ENCODE assay signal across 16 cellular contexts in the genomic region with DNA sequence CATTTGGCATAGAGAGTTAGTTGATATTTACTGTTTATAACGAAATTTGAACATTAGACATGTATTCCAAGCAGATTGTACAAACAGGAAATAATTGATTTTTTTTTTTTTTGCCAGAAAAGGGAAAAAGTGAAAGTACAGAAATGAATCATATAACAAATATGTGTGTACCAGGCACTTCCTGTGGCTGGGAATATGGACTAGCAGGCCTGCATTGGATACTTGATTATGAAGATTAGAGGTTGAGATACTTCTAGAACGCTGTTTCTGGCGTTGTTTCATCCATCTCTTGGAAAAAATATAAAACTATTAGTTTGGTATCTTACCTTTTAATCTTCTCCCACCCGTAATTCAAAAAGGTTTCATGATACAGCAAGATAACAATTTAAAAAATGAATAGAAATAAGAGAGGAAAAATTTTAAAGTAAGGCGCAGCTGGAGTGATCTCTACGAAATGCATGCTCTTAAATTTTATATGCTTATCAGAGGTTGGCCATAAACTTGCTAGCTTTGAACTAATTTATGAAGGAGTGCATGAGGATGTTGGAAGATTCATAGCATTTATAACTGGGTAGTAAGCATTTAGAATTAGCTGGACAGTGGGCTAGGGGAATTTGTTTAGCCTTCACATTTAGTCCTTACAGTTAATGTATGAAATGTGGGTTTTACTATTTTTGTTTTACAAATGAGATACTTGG.
DNase-seq lines count a peak whose midpoint lies in the region; ATAC-seq, FAIRE-seq and TF ChIP-seq lines count a peak whose summit lies in the region.
"Had no signal": no experiment of that assay in that cellular context is flagged by ENCODE, and none has a peak within 500 bp of the region (broad histone marks: within the 10 kb centered on the region; RNA-seq: fewer than 3 reads in every experiment).

No MANE protein-coding gene starts in this region.

- H3K27me3 ChIP-seq in RWPE2 (ENCODE audit: insufficient read depth, poor library complexity, severe bottlenecking) (no peaks in the 10 kb centered on the region), fibroblast of lung (ENCODE audit: control insufficient read depth, insufficient read depth, low read length) (no peaks in the 10 kb centered on the region)

- peak overlapping the region; percentile 62 for H3K4me2 ChIP-seq in fibroblast of lung (ENCODE audit: extremely low read depth, insufficient read depth, low read length)

- H2AFZ ChIP-seq in fibroblast of lung (ENCODE audit: low read length): no peak overlapping the region

- H3K27ac Mint-ChIP-seq in osteocyte (ENCODE audit: unreplicated experiment) (peak overlapping the region; percentile 87), progenitor cell of endocrine pancreas (no peak overlapping the region)
- no peak overlapping the region for H3K27ac Mint-ChIP-seq in activated CD8-positive, alpha-beta memory T cell treated with anti-CD3 and anti-CD28 coated beads, Interleukin-2, amount 10 ng/mL, durations not matched to agents 7 days and 5 days

- H3K4me1 ChIP-seq in RWPE2 (ENCODE audit: insufficient read depth, poor library complexity, severe bottlenecking) (peaks cover 13% of the 10 kb centered on the region), fibroblast of lung (ENCODE audit: control insufficient read depth, extremely low read depth, insufficient read depth, low read length) (peaks cover 6% of the 10 kb centered on the region), kidney (ENCODE audit: control insufficient read depth in 1 of 2, insufficient read depth in 1 of 2, low read depth in 1 of 2, low read length in 2 of 2) (no peaks in the 10 kb centered on the region)

- H3K27ac ChIP-seq in RWPE2 (ENCODE audit: poor library complexity, severe bottlenecking) (peak overlapping the region; percentile 28), fibroblast of lung (ENCODE audit: insufficient read depth, low read length) (peak overlapping the region; percentile 3), kidney (ENCODE audit: low read depth in 2 of 2, low read length in 2 of 2) (no peak overlapping the region)

- peaks cover 6% of the 10 kb centered on the region for H3K9me3 Mint-ChIP-seq in osteocyte (ENCODE audit: unreplicated experiment)
- H3K9me3 Mint-ChIP-seq in progenitor cell of endocrine pancreas (ENCODE audit: low read depth): peaks cover 2% of the 10 kb centered on the region
- H3K9me3 Mint-ChIP-seq in activated CD8-positive, alpha-beta memory T cell treated with anti-CD3 and anti-CD28 coated beads, Interleukin-2, amount 10 ng/mL, durations not matched to agents 7 days and 5 days (ENCODE audit: low read depth): peaks cover 5% of the 10 kb centered on the region

- CTCF ChIA-PET in activated CD8-positive, alpha-beta memory T cell treated with anti-CD3 and anti-CD28 coated beads, Interleukin-2, amount 10 ng/mL, durations not matched to agents 7 days and 5 days (lab: Charles Lee): no interaction called here

- ATAC-seq in RWPE2 (ENCODE audit: low read depth) (no peak), GM21367 (IDR thresholded peaks at IDR 0.05; ENCODE audit: unreplicated experiment) (no peak)
- ATAC-seq in activated CD8-positive, alpha-beta memory T cell treated with anti-CD3 and anti-CD28 coated beads, Interleukin-2, amount 10 ng/mL, durations not matched to agents 7 days and 5 days: no peak
- ATAC-seq: activated CD4-positive, CD25-positive, alpha-beta regulatory T cell treated with anti-CD3 and anti-CD28 coated beads, Interleukin-2, amount 50 U/mL, for 24 hours; K562; stimulated activated naive CD8-positive, alpha-beta T cell treated with anti-CD3 and anti-CD28 coated beads, Interleukin-15, Interleukin-2, amounts not matched to agents 100 U/mL and 50 U/mL, for 24 hours had no signal

- intact Hi-C loops in kidney (cut with DNase I): no loop called here

- H3K9ac ChIP-seq in fibroblast of lung (ENCODE audit: insufficient read depth, low read length) (no peak overlapping the region), kidney (ENCODE audit: low read length in 2 of 2) (no peak overlapping the region)

- H3K4me1 Mint-ChIP-seq in osteocyte (ENCODE audit: unreplicated experiment): peaks cover 34% of the 10 kb centered on the region
- peaks cover 9% of the 10 kb centered on the region for H3K4me1 Mint-ChIP-seq in progenitor cell of endocrine pancreas (ENCODE audit: low read depth)
- H3K4me1 Mint-ChIP-seq in activated CD8-positive, alpha-beta memory T cell treated with anti-CD3 and anti-CD28 coated beads, Interleukin-2, amount 10 ng/mL, durations not matched to agents 7 days and 5 days: peaks cover 18% of the 10 kb centered on the region
- H3K4me1 Mint-ChIP-seq: CD14-positive monocyte had no signal

- H3K4me3 ChIP-seq in RWPE2 (ENCODE audit: severe bottlenecking) (no peak overlapping the region), fibroblast of lung (replicated peaks in 1 of 4; ENCODE audit: control extremely low read depth in 1 of 4, insufficient read depth in 1 of 4, low read depth in 3 of 4, low read length in 4 of 4) (no peak overlapping the region), kidney (ENCODE audit: low read length in 2 of 2) (no peak overlapping the region)
- H3K4me3 ChIP-seq: K562 had no signal

- no peaks in the 10 kb centered on the region for H4K20me1 ChIP-seq in fibroblast of lung (ENCODE audit: control insufficient read depth, extremely low read depth, insufficient read depth, low read length)

- DNase-seq in Daoy (ENCODE audit: low read depth): peak; percentile 12
- DNase-seq in RWPE2 (ENCODE audit: low spot score): no peak
- DNase-seq in fibroblast of lung (ENCODE audit: low read depth in 2 of 2): peak; percentile 58
- no peak for DNase-seq in osteocyte (ENCODE audit: extremely low spot score, unreplicated experiment)
- DNase-seq in kidney: no peak
- DNase-seq in progenitor cell of endocrine pancreas (ENCODE audit: low spot score, unreplicated experiment): no peak
- DNase-seq in activated CD8-positive, alpha-beta memory T cell treated with anti-CD3 and anti-CD28 coated beads, Interleukin-2, amount 10 ng/mL, durations not matched to agents 7 days and 5 days: no peak
- DNase-seq: amygdala; mesendoderm; NK-92 treated with Interleukin-12 subunit alpha and Interleukin-12 subunit beta, amount 100 ng/mL, for 24 hours; stimulated activated CD4-positive, alpha-beta T cell treated with anti-CD3 and anti-CD28 coated beads, Interleukin-4, amount 100 ng/mL, for 24 hours; stimulated activated naive CD8-positive, alpha-beta T cell treated with anti-CD3 and anti-CD28 coated beads, Interleukin-15, Interleukin-2, amounts not matched to agents 100 U/mL and 50 U/mL, for 24 hours had no signal

- no peak for FAIRE-seq in kidney (lab: Jason Lieb, UNC)
- FAIRE-seq: K562 had no signal

- no peaks in the 10 kb centered on the region for H3K27me3 Mint-ChIP-seq in osteocyte (ENCODE audit: unreplicated experiment)
- no peaks in the 10 kb centered on the region for H3K27me3 Mint-ChIP-seq in progenitor cell of endocrine pancreas
- H3K27me3 Mint-ChIP-seq in activated CD8-positive, alpha-beta memory T cell treated with anti-CD3 and anti-CD28 coated beads, Interleukin-2, amount 10 ng/mL, durations not matched to agents 7 days and 5 days: no peaks in the 10 kb centered on the region

- H3K36me3 Mint-ChIP-seq in osteocyte (ENCODE audit: unreplicated experiment) (peaks cover 6% of the 10 kb centered on the region), progenitor cell of endocrine pancreas (ENCODE audit: insufficient read depth) (peaks cover 3% of the 10 kb centered on the region)
- H3K36me3 Mint-ChIP-seq in activated CD8-positive, alpha-beta memory T cell treated with anti-CD3 and anti-CD28 coated beads, Interleukin-2, amount 10 ng/mL, durations not matched to agents 7 days and 5 days: peaks cover 21% of the 10 kb centered on the region

- H3K79me2 ChIP-seq in fibroblast of lung (ENCODE audit: control insufficient read depth, insufficient read depth, low read length): no peaks in the 10 kb centered on the region

- H3K4me3 Mint-ChIP-seq in osteocyte (ENCODE audit: unreplicated experiment): peak overlapping the region; percentile 24
- H3K4me3 Mint-ChIP-seq in progenitor cell of endocrine pancreas (ENCODE audit: low read depth): no peak overlapping the region
- no peak overlapping the region for H3K4me3 Mint-ChIP-seq in activated CD8-positive, alpha-beta memory T cell treated with anti-CD3 and anti-CD28 coated beads, Interleukin-2, amount 10 ng/mL, durations not matched to agents 7 days and 5 days
- H3K4me3 Mint-ChIP-seq: CD14-positive monocyte had no signal

- H3K36me3 ChIP-seq in RWPE2 (ENCODE audit: low read depth) (no peaks in the 10 kb centered on the region), fibroblast of lung (ENCODE audit: control insufficient read depth, insufficient read depth, low read length) (no peaks in the 10 kb centered on the region), kidney (ENCODE audit: control insufficient read depth in 1 of 2, insufficient read depth in 2 of 2, low read length in 2 of 2) (peaks cover 0 to 4% of the 10 kb centered on the region in 2 donors)

- TF ChIP-seq CTCF in RWPE2 (IDR thresholded peaks at IDR 0.05; ENCODE audit: poor library complexity, severe bottlenecking) (no peak), fibroblast of lung (conservative IDR thresholded peaks at IDR 0.05 in 1 of 2, IDR thresholded peaks at IDR 0.05 in 1 of 2; ENCODE audit: low read depth in 1 of 2, low read length in 2 of 2) (no peak), osteocyte (IDR thresholded peaks at IDR 0.05) (no peak), kidney (IDR thresholded peaks at IDR 0.05; ENCODE audit: borderline replicate concordance, extremely low read depth, insufficient read depth) (no peak), progenitor cell of endocrine pancreas (IDR thresholded peaks at IDR 0.05; ENCODE audit: unreplicated experiment) (no peak)

- H3K9me3 ChIP-seq in RWPE2 (ENCODE audit: severe bottlenecking) (no peaks in the 10 kb centered on the region), fibroblast of lung (ENCODE audit: control insufficient read depth, insufficient read depth, low read depth, low read length) (no peaks in the 10 kb centered on the region), kidney (ENCODE audit: control insufficient read depth in 1 of 2, low read length in 2 of 2) (no peaks in the 10 kb centered on the region)

Comparison
In these comparisons a context has a peak if more than half of its experiments do, and no peak if none do; other contexts are left out.
1. DNase-seq: peak in Daoy (single experiment) and fibroblast of lung (2 of 2); none in RWPE2 (single experiment), osteocyte (single experiment), kidney (single experiment), progenitor cell of endocrine pancreas (single experiment) and activated CD8-positive, alpha-beta memory T cell treated with anti-CD3 and anti-CD28 coated beads, Interleukin-2, amount 10 ng/mL, durations not matched to agents 7 days and 5 days (single experiment).
2. H3K27ac ChIP-seq: peak in RWPE2 (single experiment) and fibroblast of lung (single experiment); none in kidney (0 of 2).